18 cellular contexts compared by ENCODE assay signal in genomic region chr6:125044667-125045066, GRCh38.
A peak's percentile ranks its signal among the peaks of the same experiment; 100 is the strongest.
DNase-seq lines count a peak whose midpoint lies in the region; ATAC-seq and TF ChIP-seq lines count a peak whose summit lies in the region.
"Had no signal": no experiment of that assay in that cellular context is flagged by ENCODE, and none has a peak within 500 bp of the region (broad histone marks: within the 10 kb centered on the region; RNA-seq: fewer than 3 reads in every experiment).

No MANE protein-coding gene starts in this region.

- H3K4me1 ChIP-seq in HEK293 (ENCODE audit: control insufficient read depth, insufficient read depth, low read length) = peaks cover 37% of the 10 kb centered on the region
- peaks cover 51% of the 10 kb centered on the region for H3K4me1 ChIP-seq in RWPE2 (ENCODE audit: insufficient read depth, poor library complexity, severe bottlenecking)
- H3K4me1 ChIP-seq in foreskin keratinocyte = peaks cover 62% of the 10 kb centered on the region
- peaks cover 49% of the 10 kb centered on the region for H3K4me1 ChIP-seq in parathyroid adenoma
- peaks cover 11% of the 10 kb centered on the region for H3K4me1 ChIP-seq in GM23248 (ENCODE audit: insufficient read depth)
- H3K4me1 ChIP-seq in sigmoid colon = peaks cover 0 to 56% (median 33%) of the 10 kb centered on the region in 4 donors

- H3K9me2 ChIP-seq in GM23248 (ENCODE audit: insufficient read depth) = no peaks in the 10 kb centered on the region

- ATAC-seq in RWPE2 (ENCODE audit: low read depth) (no peak), foreskin keratinocyte (no peak), GM19463 (IDR thresholded peaks at IDR 0.05; ENCODE audit: unreplicated experiment) (no peak)
- ATAC-seq: A549, GM23338 had no signal

- POLR2A ChIA-PET in HEK293 (lab: Yijun Ruan, JAX) = no interaction called here

- H3K9me3 ChIP-seq in HEK293 (ENCODE audit: control insufficient read depth, insufficient read depth, low read depth, low read length) (no peaks in the 10 kb centered on the region), RWPE2 (ENCODE audit: severe bottlenecking) (no peaks in the 10 kb centered on the region), parathyroid adenoma (ENCODE audit: control insufficient read depth, low read length) (no peaks in the 10 kb centered on the region), GM23248 (ENCODE audit: low read depth) (no peaks in the 10 kb centered on the region), sigmoid colon (no peaks in the 10 kb centered on the region)
- H3K9me3 ChIP-seq: A549, HAP-1 had no signal

- no peak for DNase-seq in RWPE2 (ENCODE audit: low spot score)
- no peak for DNase-seq in foreskin keratinocyte
- no peak for DNase-seq in GM23248
- no peak for DNase-seq in T-helper 2 cell
- DNase-seq in sigmoid colon = no peak
- DNase-seq: 8988T; Calu3; CD4-positive, alpha-beta memory T cell; COR-L47; DMS53; DMS79 treated with DMSO at 0.1 percent for 48 hours; GF-D8 had no signal

- TF ChIP-seq CTCF in HEK293 (tag by site-specific recombination; IDR thresholded peaks at IDR 0.05) (no peak), RWPE2 (IDR thresholded peaks at IDR 0.05; ENCODE audit: poor library complexity, severe bottlenecking) (no peak), foreskin keratinocyte (conservative IDR thresholded peaks at IDR 0.05) (no peak), parathyroid adenoma (IDR thresholded peaks at IDR 0.05) (no peak), sigmoid colon (IDR thresholded peaks at IDR 0.05) (no peak)

- H4K20me1 ChIP-seq in GM23248 (ENCODE audit: insufficient read depth) = 0 out of 2 replicates have a peak, but pooled peaks cover 4% of the 10 kb centered on the region

- intact Hi-C loops in sigmoid colon (cut with DNase I) = loop anchor here (5.0 kb wide), 2 partner anchors 53 to 82 kb away; partner anchors contain the start of gene RNF217

- no peak overlapping the region for H3K9ac ChIP-seq in parathyroid adenoma
- no peak overlapping the region for H3K9ac ChIP-seq in GM23248

- no peak for TF ChIP-seq EP300 in sigmoid colon (IDR thresholded peaks at IDR 0.05)

- TF ChIP-seq POLR2A in sigmoid colon (IDR thresholded peaks at IDR 0.05) = no peak

- H2AFZ ChIP-seq in parathyroid adenoma (no peak overlapping the region), GM23248 (no peak overlapping the region)
- H2AFZ ChIP-seq: GM23338 had no signal

- CTCF ChIA-PET in HEK293 (lab: Yijun Ruan, JAX) = interaction anchor here (0.6 to 0.8 kb wide), 2 partner anchors 52 to 148 kb away, joined by 3 to 4 read pairs; no protein-coding TSS in a partner anchor

- peaks cover 39% of the 10 kb centered on the region for H3K79me2 ChIP-seq in parathyroid adenoma
- H3K79me2 ChIP-seq in GM23248 (ENCODE audit: insufficient read depth) = peaks cover 68% of the 10 kb centered on the region

- H3K27me3 ChIP-seq in RWPE2 (ENCODE audit: insufficient read depth, poor library complexity, severe bottlenecking) (no peaks in the 10 kb centered on the region), foreskin keratinocyte (no peaks in the 10 kb centered on the region), parathyroid adenoma (ENCODE audit: control insufficient read depth, insufficient read depth, low read length) (no peaks in the 10 kb centered on the region), GM23248 (replicated peaks; ENCODE audit: insufficient read depth) (no peaks in the 10 kb centered on the region), sigmoid colon (no peaks in the 10 kb centered on the region)

- no peak overlapping the region for H3K27ac ChIP-seq in HEK293 (ENCODE audit: extremely low read depth, low read depth, low read length)
- H3K27ac ChIP-seq in RWPE2 (ENCODE audit: poor library complexity, severe bottlenecking) = peak overlapping the region; percentile 92
- H3K27ac ChIP-seq in foreskin keratinocyte = peak overlapping the region; percentile 83
- H3K27ac ChIP-seq in parathyroid adenoma = peak overlapping the region; percentile 5
- H3K27ac ChIP-seq in GM23248 = no peak overlapping the region
- H3K27ac ChIP-seq in sigmoid colon = no peak overlapping the region
- H3K27ac ChIP-seq: A549 had no signal

- no peak overlapping the region for H3K4me2 ChIP-seq in parathyroid adenoma (ENCODE audit: low read length)
- H3K4me2 ChIP-seq in GM23248 (ENCODE audit: unreplicated experiment) = no peak overlapping the region
- H3K4me2 ChIP-seq: A549, GM23338 had no signal

- no peaks in the 10 kb centered on the region for H3K36me3 ChIP-seq in HEK293 (ENCODE audit: control insufficient read depth in 2 of 2, insufficient read depth in 1 of 2, low read length in 2 of 2)
- H3K36me3 ChIP-seq in RWPE2 (ENCODE audit: low read depth) = peaks cover 14% of the 10 kb centered on the region; the same call in 1 of the 2 replicates
- no peaks in the 10 kb centered on the region for H3K36me3 ChIP-seq in parathyroid adenoma (ENCODE audit: control insufficient read depth, insufficient read depth, low read length)
- no peaks in the 10 kb centered on the region; the same call in 1 of the 2 replicates for H3K36me3 ChIP-seq in GM23248 (ENCODE audit: low read depth)
- peaks cover 0 to 10% (median 1%) of the 10 kb centered on the region in 4 donors for H3K36me3 ChIP-seq in sigmoid colon
- H3K36me3 ChIP-seq: HAP-1 had no signal

- H3F3A ChIP-seq in GM23248 (ENCODE audit: insufficient read depth) = peaks cover 10% of the 10 kb centered on the region; the same call in 1 of the 2 replicates

- 99 to 100% methylated on average over 2 of the region's 2 CpGs for WGBS in GM23248 (ENCODE audit: low coverage in 1 of 2, low lambda C conversion rate in 2 of 2, missing lambda C conversion rate in 2 of 2), 2 experiments
- 98 to 99% methylated on average over 2 of the region's 2 CpGs for WGBS in sigmoid colon, 2 donors

- in situ Hi-C loops in GM23248 (cut with MboI) = no loop called here

- H3K4me3 ChIP-seq in HEK293 (ENCODE audit: low read depth, low read length) = no peak overlapping the region
- no peak overlapping the region for H3K4me3 ChIP-seq in RWPE2 (ENCODE audit: severe bottlenecking)
- H3K4me3 ChIP-seq in parathyroid adenoma (ENCODE audit: low read depth, low read length) = no peak overlapping the region
- no peak overlapping the region for H3K4me3 ChIP-seq in GM23248
- no peak overlapping the region for H3K4me3 ChIP-seq in sigmoid colon
- H3K4me3 ChIP-seq: A549, GM23338, HAP-1 had no signal

TF ChIP-seq in HEK293, 187 proteins besides CTCF, POLR2A, EP300 and RAD21 (continues in another document):
- TF ChIP-seq ZBTB44 (tag by site-specific recombination; IDR thresholded peaks at IDR 0.05) = peak; percentile 97
- no peak for TF ChIP-seq HOXC10 (CRISPR knock-in tag; IDR thresholded peaks at IDR 0.05)
- TF ChIP-seq GLIS2 (tag by site-specific recombination; IDR thresholded peaks at IDR 0.05) = no peak
- no peak for TF ChIP-seq ZBTB7A (tag by site-specific recombination; IDR thresholded peaks at IDR 0.05; ENCODE audit: low read depth)
- no peak for TF ChIP-seq ZNF10 (tag by site-specific recombination; IDR thresholded peaks at IDR 0.05)
- TF ChIP-seq ZNF280D (tag by site-specific recombination; IDR thresholded peaks at IDR 0.05) = no peak
- no peak for TF ChIP-seq ZBTB26 (tag by site-specific recombination; optimal IDR thresholded peaks at IDR 0.05)

Comparison
In these comparisons a context has a peak if more than half of its experiments do, and no peak if none do; other contexts are left out.
1. H3K27ac ChIP-seq: peak in RWPE2 (single experiment), foreskin keratinocyte (single experiment) and parathyroid adenoma (single experiment); none in HEK293 (single experiment), GM23248 (single experiment) and sigmoid colon (0 of 4).